8 cellular contexts compared by ENCODE assay signal in the genomic region with DNA sequence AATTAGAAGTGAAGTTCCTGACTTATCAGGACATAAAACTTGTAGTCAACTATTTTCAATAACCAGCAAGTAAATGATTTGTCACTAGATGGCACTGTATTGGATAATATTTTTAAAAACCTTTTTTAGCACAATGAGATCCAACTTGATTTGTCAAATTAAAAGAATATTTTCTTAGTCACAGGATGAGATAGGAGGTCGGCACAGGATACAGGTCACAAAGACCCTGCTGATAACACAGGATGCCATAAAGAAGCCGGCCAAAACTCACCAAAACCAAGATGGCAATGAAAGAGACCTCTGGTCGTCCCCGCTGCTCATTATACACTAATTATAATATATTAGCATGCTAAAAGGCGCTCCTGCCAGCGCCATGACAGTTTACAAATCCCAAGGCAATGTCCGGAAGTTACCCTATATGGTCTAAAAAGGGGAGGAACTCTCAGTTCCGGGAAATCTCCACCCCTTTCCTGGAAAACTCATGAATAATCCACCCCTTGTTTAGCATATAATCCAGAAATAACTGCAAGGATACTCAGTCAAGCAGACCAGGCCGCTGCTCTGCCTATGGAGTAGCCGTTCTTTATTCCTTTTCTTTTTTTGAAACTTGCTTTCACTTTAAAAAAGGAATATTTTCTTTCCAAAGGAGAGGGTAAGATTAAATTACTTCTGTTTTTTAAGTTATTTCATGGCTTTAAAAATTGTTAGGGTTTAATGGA.
A peak's percentile ranks its signal among the peaks of the same experiment; 100 is the strongest.
DNase-seq lines count a peak whose midpoint lies in the region; ATAC-seq and TF ChIP-seq lines count a peak whose summit lies in the region.

No MANE protein-coding gene starts in this region.

- CTCF ChIA-PET in activated naive CD4-positive, alpha-beta T cell treated with anti-CD3 and anti-CD28 coated beads for 36 hours (lab: Charles Lee): interaction anchor here (1.0 to 1.3 kb wide), 4 partner anchors 15 to 37 kb away, joined by 3 read pairs; no protein-coding TSS in a partner anchor

- peaks cover 77% of the 10 kb centered on the region for H3K4me1 Mint-ChIP-seq in activated naive CD4-positive, alpha-beta T cell treated with anti-CD3 and anti-CD28 coated beads for 36 hours (ENCODE audit: low read depth)

- H3K9me3 Mint-ChIP-seq in activated naive CD4-positive, alpha-beta T cell treated with anti-CD3 and anti-CD28 coated beads for 36 hours: no peaks in the 10 kb centered on the region

- peak overlapping the region; percentile 73 to 75 for H3K27ac ChIP-seq in coronary artery

- no peaks in the 10 kb centered on the region for H3K27me3 Mint-ChIP-seq in activated naive CD4-positive, alpha-beta T cell treated with anti-CD3 and anti-CD28 coated beads for 36 hours (ENCODE audit: low read depth)

- H3K4me3 ChIP-seq in coronary artery: peak overlapping the region; percentile 53

- peak overlapping the region; percentile 77 for H3K27ac Mint-ChIP-seq in activated naive CD4-positive, alpha-beta T cell treated with anti-CD3 and anti-CD28 coated beads for 36 hours

- peak overlapping the region; percentile 4 for H3K4me3 Mint-ChIP-seq in activated naive CD4-positive, alpha-beta T cell treated with anti-CD3 and anti-CD28 coated beads for 36 hours

- peak; percentile 38 for TF ChIP-seq CTCF in coronary artery (IDR thresholded peaks at IDR 0.05)

- peak; percentile 33 for DNase-seq in activated naive CD4-positive, alpha-beta T cell treated with anti-CD3 and anti-CD28 coated beads for 36 hours
- no peak for DNase-seq in activated naive CD4-positive, alpha-beta T cell (lab: John Stamatoyannopoulos, UW)
- DNase-seq in coronary artery (ENCODE audit: low spot score) (no peak), myocyte (ENCODE audit: low read depth) (peak; percentile 69), HuH-7 (ENCODE audit: low spot score) (no peak)

- intact Hi-C loops in activated naive CD4-positive, alpha-beta T cell treated with anti-CD3 and anti-CD28 coated beads for 36 hours (cut with micrococcal nuclease): no loop called here

- peaks cover 4% of the 10 kb centered on the region for H3K36me3 Mint-ChIP-seq in activated naive CD4-positive, alpha-beta T cell treated with anti-CD3 and anti-CD28 coated beads for 36 hours (ENCODE audit: low read depth)

- no peak for ATAC-seq in GM21423 (IDR thresholded peaks at IDR 0.05; ENCODE audit: unreplicated experiment)
- ATAC-seq in GM21367 (IDR thresholded peaks at IDR 0.05; ENCODE audit: unreplicated experiment): no peak

TF ChIP-seq in PFSK-1, 5 proteins besides CTCF, POLR2A, EP300 and RAD21:
- TF ChIP-seq, protein P1, sequence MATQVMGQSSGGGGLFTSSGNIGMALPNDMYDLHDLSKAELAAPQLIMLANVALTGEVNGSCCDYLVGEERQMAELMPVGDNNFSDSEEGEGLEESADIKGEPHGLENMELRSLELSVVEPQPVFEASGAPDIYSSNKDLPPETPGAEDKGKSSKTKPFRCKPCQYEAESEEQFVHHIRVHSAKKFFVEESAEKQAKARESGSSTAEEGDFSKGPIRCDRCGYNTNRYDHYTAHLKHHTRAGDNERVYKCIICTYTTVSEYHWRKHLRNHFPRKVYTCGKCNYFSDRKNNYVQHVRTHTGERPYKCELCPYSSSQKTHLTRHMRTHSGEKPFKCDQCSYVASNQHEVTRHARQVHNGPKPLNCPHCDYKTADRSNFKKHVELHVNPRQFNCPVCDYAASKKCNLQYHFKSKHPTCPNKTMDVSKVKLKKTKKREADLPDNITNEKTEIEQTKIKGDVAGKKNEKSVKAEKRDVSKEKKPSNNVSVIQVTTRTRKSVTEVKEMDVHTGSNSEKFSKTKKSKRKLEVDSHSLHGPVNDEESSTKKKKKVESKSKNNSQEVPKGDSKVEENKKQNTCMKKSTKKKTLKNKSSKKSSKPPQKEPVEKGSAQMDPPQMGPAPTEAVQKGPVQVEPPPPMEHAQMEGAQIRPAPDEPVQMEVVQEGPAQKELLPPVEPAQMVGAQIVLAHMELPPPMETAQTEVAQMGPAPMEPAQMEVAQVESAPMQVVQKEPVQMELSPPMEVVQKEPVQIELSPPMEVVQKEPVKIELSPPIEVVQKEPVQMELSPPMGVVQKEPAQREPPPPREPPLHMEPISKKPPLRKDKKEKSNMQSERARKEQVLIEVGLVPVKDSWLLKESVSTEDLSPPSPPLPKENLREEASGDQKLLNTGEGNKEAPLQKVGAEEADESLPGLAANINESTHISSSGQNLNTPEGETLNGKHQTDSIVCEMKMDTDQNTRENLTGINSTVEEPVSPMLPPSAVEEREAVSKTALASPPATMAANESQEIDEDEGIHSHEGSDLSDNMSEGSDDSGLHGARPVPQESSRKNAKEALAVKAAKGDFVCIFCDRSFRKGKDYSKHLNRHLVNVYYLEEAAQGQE (IDR thresholded peaks at IDR 0.05; ENCODE audit: insufficient read depth in 1 of 2, low read depth in 2 of 2, low read length in 2 of 2): no peak
- TF ChIP-seq POLR2AphosphoS5 (IDR thresholded peaks at IDR 0.05; ENCODE audit: low read depth, low read length): 0 out of 2 replicates have a peak, but pooled peaks have one; percentile 44

Comparison
In these comparisons a context has a peak if more than half of its experiments do, and no peak if none do; other contexts are left out.
1. DNase-seq: peak in activated naive CD4-positive, alpha-beta T cell treated with anti-CD3 and anti-CD28 coated beads for 36 hours (single experiment) and myocyte (single experiment); none in activated naive CD4-positive, alpha-beta T cell (0 of 4), coronary artery (single experiment) and HuH-7 (single experiment).